ENCODE assay signal across 22 cellular contexts in genomic region chr11:119660166-119660720, GRCh38.
"Had no signal": no experiment of that assay in that cellular context is flagged by ENCODE, and none has a peak within 500 bp of the region (broad histone marks: within the 10 kb centered on the region; RNA-seq: fewer than 3 reads in every experiment).

No MANE protein-coding gene starts in this region.

- H3K27me3 Mint-ChIP-seq: activated CD4-positive, alpha-beta T cell treated with anti-CD3 and anti-CD28 coated beads for 36 hours; activated naive CD8-positive, alpha-beta T cell treated with anti-CD3 and anti-CD28 coated beads for 36 hours; progenitor cell of endocrine pancreas; T-helper 17 cell had no signal

- DNase-seq: activated B cell treated with CpG ODN at 0.5 μM for 24 hours; activated CD4-positive, alpha-beta T cell treated with anti-CD3 and anti-CD28 coated beads for 36 hours; activated CD4-positive, alpha-beta T cell treated with anti-CD3 and anti-CD28 coated beads, Interleukin-2, amount 50 U/mL, for 4 hours; activated CD8-positive, alpha-beta memory T cell treated with anti-CD3 and anti-CD28 coated beads, Interleukin-2, amount 50 U/mL, for 48 hours; activated naive CD4-positive, alpha-beta T cell; activated naive CD8-positive, alpha-beta T cell treated with anti-CD3 and anti-CD28 coated beads for 36 hours; activated T-cell treated with anti-CD3 and anti-CD28 coated beads, Interleukin-2, amount 50 U/mL, for 4 hours; dorsolateral prefrontal cortex; effector memory CD8-positive, alpha-beta T cell; hypothalamus; mucosa of descending colon; spleen; stimulated activated CD4-positive, alpha-beta T cell treated with anti-CD3 and anti-CD28 coated beads, Interleukin-4, amount 100 ng/mL, for 24 hours; stimulated activated naive CD8-positive, alpha-beta T cell treated with anti-CD3 and anti-CD28 coated beads, Interleukin-15, Interleukin-2, amounts not matched to agents 100 U/mL and 50 U/mL, for 24 hours; T-helper 17 cell; upper lobe of right lung had no signal

- ATAC-seq: activated CD4-positive, alpha-beta T cell treated with anti-CD3 and anti-CD28 coated beads for 36 hours; activated T-cell treated with anti-CD3 and anti-CD28 coated beads, Interleukin-2, amount 50 U/mL, for 4 hours; effector memory CD8-positive, alpha-beta T cell; esophagus mucosa; mucosa of descending colon; stimulated activated naive CD8-positive, alpha-beta T cell treated with anti-CD3 and anti-CD28 coated beads, Interleukin-15, Interleukin-2, amounts not matched to agents 100 U/mL and 50 U/mL, for 24 hours; T-helper 17 cell; upper lobe of right lung had no signal

- H3K4me3 Mint-ChIP-seq: activated B cell treated with CpG ODN at 0.5 μM for 24 hours; activated CD4-positive, alpha-beta T cell treated with anti-CD3 and anti-CD28 coated beads for 36 hours; activated naive CD8-positive, alpha-beta T cell treated with anti-CD3 and anti-CD28 coated beads for 36 hours; activated T-cell treated with anti-CD3 and anti-CD28 coated beads, Interleukin-2, amount 50 U/mL, for 4 hours; central memory CD8-positive, alpha-beta T cell; effector memory CD8-positive, alpha-beta T cell; memory B cell; T-helper 17 cell had no signal

- H3K27ac Mint-ChIP-seq: activated B cell treated with CpG ODN at 0.5 μM for 24 hours; activated CD4-positive, alpha-beta T cell treated with anti-CD3 and anti-CD28 coated beads for 36 hours; activated naive CD8-positive, alpha-beta T cell treated with anti-CD3 and anti-CD28 coated beads for 36 hours; activated T-helper 2 cell treated with anti-CD3 and anti-CD28 coated beads, Interferon-gamma antibody, Interleukin-2, Interleukin-4, amounts not matched to agents 10 μg/mL and 5 μg/mL and 100 μg/mL, durations not matched to agents 14 hours and 24 hours and 36 hours; effector memory CD8-positive, alpha-beta T cell; memory B cell; neural progenitor cell; progenitor cell of endocrine pancreas; T-helper 17 cell had no signal

- H3K4me1 Mint-ChIP-seq: activated B cell treated with CpG ODN at 0.5 μM for 24 hours; activated CD4-positive, alpha-beta T cell treated with anti-CD3 and anti-CD28 coated beads for 36 hours; activated naive CD8-positive, alpha-beta T cell treated with anti-CD3 and anti-CD28 coated beads for 36 hours; central memory CD8-positive, alpha-beta T cell; memory B cell; T-helper 17 cell had no signal

- H3K36me3 Mint-ChIP-seq: activated naive CD8-positive, alpha-beta T cell treated with anti-CD3 and anti-CD28 coated beads for 36 hours; memory B cell had no signal

- H3K9me3 Mint-ChIP-seq: activated B cell treated with CpG ODN at 0.5 μM for 24 hours; activated naive CD8-positive, alpha-beta T cell treated with anti-CD3 and anti-CD28 coated beads for 36 hours; activated T-cell treated with anti-CD3 and anti-CD28 coated beads, Interleukin-2, amount 50 U/mL, for 4 hours; activated T-helper 2 cell treated with anti-CD3 and anti-CD28 coated beads, Interferon-gamma antibody, Interleukin-2, Interleukin-4, amounts not matched to agents 10 μg/mL and 5 μg/mL and 100 μg/mL, durations not matched to agents 14 hours and 24 hours and 36 hours; central memory CD8-positive, alpha-beta T cell; effector memory CD8-positive, alpha-beta T cell; memory B cell; neural progenitor cell had no signal
